Comparison of ENCODE assay signal across 17 cellular contexts in the genomic region with DNA sequence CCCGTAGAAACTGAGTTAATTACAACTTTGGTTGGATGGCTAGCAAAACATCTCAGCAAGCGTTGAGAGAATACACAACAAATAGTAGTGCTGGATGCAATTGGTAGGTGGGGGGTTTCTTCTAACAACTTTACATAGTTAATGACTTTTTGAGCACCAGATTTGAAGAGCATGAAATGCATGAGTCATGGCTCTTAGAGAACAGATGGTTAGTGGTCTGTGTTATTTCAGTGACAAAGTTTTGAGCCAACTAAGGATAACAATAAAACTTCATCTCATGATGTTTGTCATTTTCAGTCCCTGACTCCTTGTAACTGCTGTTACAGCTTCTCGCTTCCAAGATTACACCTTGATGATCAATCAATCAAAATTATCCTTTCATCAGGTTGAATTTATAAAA.
DNase-seq lines count a peak whose midpoint lies in the region; ATAC-seq and FAIRE-seq lines count a peak whose summit lies in the region.
"Had no signal": no experiment of that assay in that cellular context is flagged by ENCODE, and none has a peak within 500 bp of the region (broad histone marks: within the 10 kb centered on the region; RNA-seq: fewer than 3 reads in every experiment).

No MANE protein-coding gene starts in this region.

- H3K27me3 Mint-ChIP-seq in stimulated activated memory B cell treated with anti-CD40 and anti-IgM and Interleukin-4, amounts not matched to agents 10 μg/mL and 1 μg/mL and 100 μg/mL, for 72 hours: no peaks in the 10 kb centered on the region
- H3K27me3 Mint-ChIP-seq: CD4-positive, alpha-beta T cell had no signal

- no peak overlapping the region for H3K27ac Mint-ChIP-seq in stimulated activated memory B cell treated with anti-CD40 and anti-IgM and Interleukin-4, amounts not matched to agents 10 μg/mL and 1 μg/mL and 100 μg/mL, for 72 hours
- H3K27ac Mint-ChIP-seq: CD4-positive, alpha-beta T cell; T-cell had no signal

- H3K36me3 Mint-ChIP-seq in stimulated activated memory B cell treated with anti-CD40 and anti-IgM and Interleukin-4, amounts not matched to agents 10 μg/mL and 1 μg/mL and 100 μg/mL, for 72 hours: no peaks in the 10 kb centered on the region
- H3K36me3 Mint-ChIP-seq: T-cell had no signal

- H3K9me3 Mint-ChIP-seq in stimulated activated memory B cell treated with anti-CD40 and anti-IgM and Interleukin-4, amounts not matched to agents 10 μg/mL and 1 μg/mL and 100 μg/mL, for 72 hours: no peaks in the 10 kb centered on the region

- no peak overlapping the region for H3K4me3 Mint-ChIP-seq in stimulated activated memory B cell treated with anti-CD40 and anti-IgM and Interleukin-4, amounts not matched to agents 10 μg/mL and 1 μg/mL and 100 μg/mL, for 72 hours
- H3K4me3 Mint-ChIP-seq: CD4-positive, alpha-beta T cell; T-cell had no signal

- no peaks in the 10 kb centered on the region for H3K4me1 Mint-ChIP-seq in stimulated activated memory B cell treated with anti-CD40 and anti-IgM and Interleukin-4, amounts not matched to agents 10 μg/mL and 1 μg/mL and 100 μg/mL, for 72 hours
- H3K4me1 Mint-ChIP-seq: T-cell had no signal

- FAIRE-seq in endometrium (lab: Jason Lieb, UNC): peak; percentile 23
- FAIRE-seq: GM12892, GM18507 had no signal

- no peak for ATAC-seq in GM21526 (IDR thresholded peaks at IDR 0.05; ENCODE audit: low FRiP score, unreplicated experiment)
- ATAC-seq in stimulated activated memory B cell treated with anti-CD40 and anti-IgM and Interleukin-4, amounts not matched to agents 10 μg/mL and 1 μg/mL and 100 μg/mL, for 72 hours: no peak
- ATAC-seq: SK-N-SH treated with all-trans-retinoic acid at 6 μM for 48 hours, T-cell had no signal

- DNase-seq in NCI-H82 (lab: John Stamatoyannopoulos, UW) (peak; percentile 65), NCI-H82 treated with DMSO at 0.1 percent for 48 hours (lab: John Stamatoyannopoulos, UW; ENCODE audit: unreplicated experiment) (no peak), NCI-H345 treated with DMSO at 0.1 percent for 48 hours (lab: John Stamatoyannopoulos, UW; ENCODE audit: unreplicated experiment) (peak; percentile 62)
- no peak for DNase-seq in stimulated activated CD4-positive, alpha-beta T cell treated with anti-CD3 and anti-CD28 coated beads, Interleukin-4, amount 100 ng/mL, for 24 hours
- DNase-seq: Caco-2; CD4-positive, alpha-beta T cell; NCI-H1930; NCI-H526 treated with DMSO at 0.1 percent for 48 hours; OCI-M1; Right ventricle myocardium superior; T-cell had no signal

Comparison
In these comparisons a context has a peak if more than half of its experiments do, and no peak if none do; other contexts are left out.
1. DNase-seq: peak in NCI-H82 (single experiment) and NCI-H345 treated with DMSO at 0.1 percent for 48 hours (single experiment); none in NCI-H82 treated with DMSO at 0.1 percent for 48 hours (single experiment) and stimulated activated CD4-positive, alpha-beta T cell treated with anti-CD3 and anti-CD28 coated beads, Interleukin-4, amount 100 ng/mL, for 24 hours (single experiment).